20 cellular contexts compared by ENCODE assay signal in the genomic region with DNA sequence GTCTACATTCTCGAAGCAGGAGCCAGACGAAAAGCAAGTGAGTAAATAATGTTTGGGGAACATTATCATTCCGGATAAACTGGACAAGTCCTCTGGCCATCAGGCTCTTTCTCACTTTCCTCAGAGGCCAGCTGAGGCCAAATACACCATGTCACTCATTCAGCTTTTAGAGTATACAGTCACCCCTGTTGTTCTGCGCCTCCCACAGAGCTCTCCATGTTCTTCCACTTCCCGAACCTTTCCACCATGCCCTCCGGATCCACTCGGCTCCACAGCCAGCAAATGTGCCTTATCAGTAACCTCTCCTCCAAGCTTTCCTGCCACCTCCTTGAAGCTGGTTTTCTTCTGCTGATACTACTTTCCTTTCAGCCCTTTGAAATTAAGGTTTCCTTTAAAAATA. TPM values are rescaled to one million over a fixed set of nuclear protein-coding genes. Genes with fewer than 3 reads are reported as not detected.
DNase-seq lines count a peak whose midpoint lies in the region; ATAC-seq lines count a peak whose summit lies in the region.
"Had no signal": no experiment of that assay in that cellular context is flagged by ENCODE, and none has a peak within 500 bp of the region (broad histone marks: within the 10 kb centered on the region; RNA-seq: fewer than 3 reads in every experiment).

No MANE protein-coding gene starts in this region.

- no peaks in the 10 kb centered on the region for H3K27me3 Mint-ChIP-seq in activated T-helper 2 cell treated with anti-CD3 and anti-CD28 coated beads, Interferon-gamma antibody, Interleukin-2, Interleukin-4, amounts not matched to agents 10 μg/mL and 5 μg/mL and 100 μg/mL, durations not matched to agents 14 hours and 24 hours and 36 hours (ENCODE audit: low read depth)
- H3K27me3 Mint-ChIP-seq in stimulated activated memory B cell treated with anti-CD40 and anti-IgM and Interleukin-4, amounts not matched to agents 10 μg/mL and 1 μg/mL and 100 μg/mL, for 72 hours = no peaks in the 10 kb centered on the region
- H3K27me3 Mint-ChIP-seq: IgD-negative memory B cell had no signal

- DNase-seq in Right ventricle myocardium inferior (ENCODE audit: missing footprints) (no peak), cardiac septum (ENCODE audit: low spot score) (no peak), right cardiac atrium (no peak)
- no peak for DNase-seq in activated T-helper 2 cell treated with anti-CD3 and anti-CD28 coated beads, Interferon-gamma antibody, Interleukin-2, Interleukin-4, amounts not matched to agents 10 μg/mL and 5 μg/mL and 100 μg/mL, durations not matched to agents 14 hours and 24 hours and 36 hours (ENCODE audit: low spot score)
- DNase-seq: effector CD8-positive, alpha-beta T cell; GDM1; hypothalamus; left cardiac atrium; MM.1S; NCI-H187; nucleus accumbens; RPMI8226; substantia nigra; SW 1271 had no signal

- ATAC-seq in Right ventricle myocardium inferior (peak; percentile 37), right cardiac atrium (peak; percentile 63 to 76), esophagus mucosa (no peak), GM21717 (IDR thresholded peaks at IDR 0.05; ENCODE audit: unreplicated experiment) (no peak), GM18861 (IDR thresholded peaks at IDR 0.05; ENCODE audit: unreplicated experiment) (no peak)
- no peak for ATAC-seq in stimulated activated memory B cell treated with anti-CD40 and anti-IgM and Interleukin-4, amounts not matched to agents 10 μg/mL and 1 μg/mL and 100 μg/mL, for 72 hours
- ATAC-seq: sciatic nerve had no signal

- intact Hi-C loops in Right ventricle myocardium inferior (cut with DNase I) (no loop called here), cardiac septum (cut with DNase I) (no loop called here), right cardiac atrium (cut with DNase I) (no loop called here)
- intact Hi-C loops in activated T-helper 2 cell treated with anti-CD3 and anti-CD28 coated beads, Interferon-gamma antibody, Interleukin-2, Interleukin-4, amounts not matched to agents 10 μg/mL and 5 μg/mL and 100 μg/mL, durations not matched to agents 14 hours and 24 hours and 36 hours (cut with micrococcal nuclease) = loop anchor here (1.0 to 2.0 kb wide), 2 partner anchors 32 to 37 kb away; partner anchors contain the start of genes KATNA1 and LATS1

- no peaks in the 10 kb centered on the region for H3K9me3 Mint-ChIP-seq in activated T-helper 2 cell treated with anti-CD3 and anti-CD28 coated beads, Interferon-gamma antibody, Interleukin-2, Interleukin-4, amounts not matched to agents 10 μg/mL and 5 μg/mL and 100 μg/mL, durations not matched to agents 14 hours and 24 hours and 36 hours
- no peaks in the 10 kb centered on the region for H3K9me3 Mint-ChIP-seq in stimulated activated memory B cell treated with anti-CD40 and anti-IgM and Interleukin-4, amounts not matched to agents 10 μg/mL and 1 μg/mL and 100 μg/mL, for 72 hours
- H3K9me3 Mint-ChIP-seq: IgD-negative memory B cell had no signal

- peaks cover 50% of the 10 kb centered on the region for H3K36me3 Mint-ChIP-seq in activated T-helper 2 cell treated with anti-CD3 and anti-CD28 coated beads, Interferon-gamma antibody, Interleukin-2, Interleukin-4, amounts not matched to agents 10 μg/mL and 5 μg/mL and 100 μg/mL, durations not matched to agents 14 hours and 24 hours and 36 hours (ENCODE audit: low read depth)
- peaks cover 49% of the 10 kb centered on the region for H3K36me3 Mint-ChIP-seq in stimulated activated memory B cell treated with anti-CD40 and anti-IgM and Interleukin-4, amounts not matched to agents 10 μg/mL and 1 μg/mL and 100 μg/mL, for 72 hours

- no peak overlapping the region for H3K4me3 Mint-ChIP-seq in activated T-helper 2 cell treated with anti-CD3 and anti-CD28 coated beads, Interferon-gamma antibody, Interleukin-2, Interleukin-4, amounts not matched to agents 10 μg/mL and 5 μg/mL and 100 μg/mL, durations not matched to agents 14 hours and 24 hours and 36 hours (ENCODE audit: low read depth)
- H3K4me3 Mint-ChIP-seq in stimulated activated memory B cell treated with anti-CD40 and anti-IgM and Interleukin-4, amounts not matched to agents 10 μg/mL and 1 μg/mL and 100 μg/mL, for 72 hours = no peak overlapping the region
- H3K4me3 Mint-ChIP-seq: IgD-negative memory B cell had no signal

- H3K27ac ChIP-seq in right cardiac atrium (ENCODE audit: low read length) = peak overlapping the region; percentile 15

- H3K27ac Mint-ChIP-seq in activated T-helper 2 cell treated with anti-CD3 and anti-CD28 coated beads, Interferon-gamma antibody, Interleukin-2, Interleukin-4, amounts not matched to agents 10 μg/mL and 5 μg/mL and 100 μg/mL, durations not matched to agents 14 hours and 24 hours and 36 hours = peak overlapping the region; percentile 65
- H3K27ac Mint-ChIP-seq in stimulated activated memory B cell treated with anti-CD40 and anti-IgM and Interleukin-4, amounts not matched to agents 10 μg/mL and 1 μg/mL and 100 μg/mL, for 72 hours = peak overlapping the region; percentile 20

- 51% methylated on average over 7 of the region's 7 CpGs for WGBS in right cardiac atrium

- H3K27me3 ChIP-seq in right cardiac atrium (ENCODE audit: control insufficient read depth, insufficient read depth) = no peaks in the 10 kb centered on the region

- peaks cover 24% of the 10 kb centered on the region for H3K4me1 Mint-ChIP-seq in activated T-helper 2 cell treated with anti-CD3 and anti-CD28 coated beads, Interferon-gamma antibody, Interleukin-2, Interleukin-4, amounts not matched to agents 10 μg/mL and 5 μg/mL and 100 μg/mL, durations not matched to agents 14 hours and 24 hours and 36 hours (ENCODE audit: low read depth)
- peaks cover 23% of the 10 kb centered on the region for H3K4me1 Mint-ChIP-seq in stimulated activated memory B cell treated with anti-CD40 and anti-IgM and Interleukin-4, amounts not matched to agents 10 μg/mL and 1 μg/mL and 100 μg/mL, for 72 hours

- H3K4me1 ChIP-seq in right cardiac atrium (ENCODE audit: control insufficient read depth, insufficient read depth, low read length) = peaks cover 7% of the 10 kb centered on the region

- no peaks in the 10 kb centered on the region for H3K9me3 ChIP-seq in right cardiac atrium (ENCODE audit: control insufficient read depth, low read length)

- H3K4me3 ChIP-seq in right cardiac atrium (ENCODE audit: low read length) = no peak overlapping the region

RNA-seq across cellular contexts. Expression of gene LATS1, which starts 31.7 kb away (rescaled TPM):
- 10.3 TPM for total RNA-seq in Right ventricle myocardium inferior
- 14.6 TPM for total RNA-seq in cardiac septum
- total RNA-seq in activated T-helper 2 cell treated with anti-CD3 and anti-CD28 coated beads, Interferon-gamma antibody, Interleukin-2, Interleukin-4, amounts not matched to agents 10 μg/mL and 5 μg/mL and 100 μg/mL, durations not matched to agents 14 hours and 24 hours and 36 hours = 27.8 and 28.4 TPM in 2 replicates
- 10 to 100 TPM; 13.5 to 19.0 (median 14.5) TPM for total RNA-seq in right cardiac atrium
- polyA plus RNA-seq in right cardiac atrium = 4.8 TPM
- 15.7 TPM for total RNA-seq in esophagus mucosa

RNA-seq across cellular contexts. Expression of gene KATNA1, which starts 37.7 kb away (rescaled TPM):
- total RNA-seq in Right ventricle myocardium inferior (11.4 TPM), cardiac septum (13.1 TPM), right cardiac atrium (10 to 100 TPM in 3 of 4 donors, 1 to 10 TPM in 1; 9.9 to 13.4 (median 13.1) TPM), esophagus mucosa (13.5 TPM)
- total RNA-seq in activated T-helper 2 cell treated with anti-CD3 and anti-CD28 coated beads, Interferon-gamma antibody, Interleukin-2, Interleukin-4, amounts not matched to agents 10 μg/mL and 5 μg/mL and 100 μg/mL, durations not matched to agents 14 hours and 24 hours and 36 hours = 18.9 and 20.8 TPM in 2 replicates
- 10.3 TPM for polyA plus RNA-seq in right cardiac atrium

Comparison
In these comparisons a context has a peak if more than half of its experiments do, and no peak if none do; other contexts are left out.
1. ATAC-seq: peak in Right ventricle myocardium inferior (single experiment) and right cardiac atrium (2 of 2); none in stimulated activated memory B cell treated with anti-CD40 and anti-IgM and Interleukin-4, amounts not matched to agents 10 μg/mL and 1 μg/mL and 100 μg/mL, for 72 hours (single experiment), esophagus mucosa (single experiment), GM21717 (single experiment) and GM18861 (single experiment).